In genomic region chr7:66076459-66077329, GRCh38 we compare ENCODE assay signal across 8 cellular contexts. TPM values are rescaled to one million over a fixed set of nuclear protein-coding genes. Genes with fewer than 3 reads are reported as not detected.
DNase-seq lines count a peak whose midpoint lies in the region; ATAC-seq, FAIRE-seq and TF ChIP-seq lines count a peak whose summit lies in the region.

No MANE protein-coding gene starts in this region.

- H3K27ac ChIP-seq in RWPE2 (ENCODE audit: poor library complexity, severe bottlenecking) (peak overlapping the region; percentile 31), gastrocnemius medialis (peak overlapping the region in 2 of 4 donors; percentile 62 to 75)

- no peak for TF ChIP-seq CTCF in RWPE2 (IDR thresholded peaks at IDR 0.05; ENCODE audit: poor library complexity, severe bottlenecking)
- TF ChIP-seq CTCF in fibroblast of pulmonary artery (IDR thresholded peaks at IDR 0.05; ENCODE audit: low read length, missing control alignments) = no peak
- TF ChIP-seq CTCF in gastrocnemius medialis (IDR thresholded peaks at IDR 0.05 in 4 of 5, conservative IDR thresholded peaks at IDR 0.05 in 1 of 5) = no peak

- intact Hi-C loops in gastrocnemius medialis (cut with DNase I; ENCODE audit: low total_unique reads) = loop anchor here (5.0 kb wide), 1 partner anchor 336 kb away; no protein-coding TSS in a partner anchor

- H3K4me1 ChIP-seq in RWPE2 (ENCODE audit: insufficient read depth, poor library complexity, severe bottlenecking) = peaks cover 8% of the 10 kb centered on the region
- peaks cover 12% of the 10 kb centered on the region in 2 donors for H3K4me1 ChIP-seq in gastrocnemius medialis

- DNase-seq in H54 (ENCODE audit: insufficient read length, low spot score) = no peak
- DNase-seq in RWPE2 (ENCODE audit: low spot score) = no peak
- DNase-seq in fibroblast of pulmonary artery (ENCODE audit: low read depth) = no peak
- DNase-seq in gastrocnemius medialis = no peak
- DNase-seq in NCI-H2196 treated with DMSO at 0.1 percent for 48 hours (lab: John Stamatoyannopoulos, UW; ENCODE audit: unreplicated experiment) = no peak
- no peak for DNase-seq in NCI-H524 (lab: John Stamatoyannopoulos, UW)
- no peak for DNase-seq in DMS 273 (lab: John Stamatoyannopoulos, UW; ENCODE audit: unreplicated experiment)
- DNase-seq in medulla oblongata (ENCODE audit: extremely low spot score) = no peak

- H3K4me3 ChIP-seq in RWPE2 (ENCODE audit: severe bottlenecking) = peak overlapping the region; percentile 65
- H3K4me3 ChIP-seq in fibroblast of pulmonary artery (replicated peaks; ENCODE audit: low read depth, low read length) = peak overlapping the region; percentile 73
- peak overlapping the region; percentile 67 to 91 (median 82) for H3K4me3 ChIP-seq in gastrocnemius medialis

- H3K36me3 ChIP-seq in RWPE2 (ENCODE audit: low read depth) (peaks cover 14% of the 10 kb centered on the region), gastrocnemius medialis (no peaks in the 10 kb centered on the region)

- in situ Hi-C loops in gastrocnemius medialis (cut with MboI; ENCODE audit: low sequenced_read_pairs in 4 of 4) = no loop called here

- FAIRE-seq in H54 (lab: Jason Lieb, UNC) = no peak

- TF ChIP-seq POLR2A in H54 (IDR thresholded peaks at IDR 0.05; ENCODE audit: low read depth, low read length) = peak; percentile 20; the same call in 1 of the 2 replicates
- TF ChIP-seq POLR2A in gastrocnemius medialis (IDR thresholded peaks at IDR 0.05) = no peak

- H3K9me3 ChIP-seq in RWPE2 (ENCODE audit: severe bottlenecking) = no peaks in the 10 kb centered on the region
- H3K9me3 ChIP-seq in gastrocnemius medialis = no peaks in the 10 kb centered on the region

- H3K27me3 ChIP-seq in RWPE2 (ENCODE audit: insufficient read depth, poor library complexity, severe bottlenecking) (no peaks in the 10 kb centered on the region), gastrocnemius medialis (no peaks in the 10 kb centered on the region)

- ATAC-seq in RWPE2 (ENCODE audit: low read depth) (no peak), gastrocnemius medialis (no peak)

RNA-seq across cellular contexts. Expression of gene ASL, which starts 1.1 kb away (rescaled TPM):
- 1 to 10 TPM; 2.5 to 8.7 (median 4.9) TPM for total RNA-seq in gastrocnemius medialis

RNA-seq across cellular contexts. Expression of gene CRCP, which starts 38.0 kb away (rescaled TPM):
- total RNA-seq in gastrocnemius medialis = 10 to 100 TPM; 19.2 to 21.3 (median 20.4) TPM
